1 cellular context compared by ENCODE assay signal in genomic region chr16:19166500-19166899, GRCh38.
A peak's percentile ranks its signal among the peaks of the same experiment; 100 is the strongest.
TF ChIP-seq lines count a peak whose summit lies in the region.

No MANE protein-coding gene starts in this region.

TF ChIP-seq in HepG2, 621 proteins besides CTCF, POLR2A, EP300 and RAD21:
- peak; percentile 24; the same call in 1 of the 2 replicates for TF ChIP-seq STAG1 (CRISPR knock-in tag; IDR thresholded peaks at IDR 0.05)
- TF ChIP-seq KMT2B (CRISPR knock-in tag; IDR thresholded peaks at IDR 0.05), result no peak
- TF ChIP-seq BRCA1 (CRISPR knock-in tag; IDR thresholded peaks at IDR 0.05), result no peak
